15 cellular contexts compared by ENCODE assay signal in genomic region chr14:99177876-99178630, GRCh38.
DNase-seq lines count a peak whose midpoint lies in the region; ATAC-seq, FAIRE-seq and TF ChIP-seq lines count a peak whose summit lies in the region.
"Had no signal": no experiment of that assay in that cellular context is flagged by ENCODE, and none has a peak within 500 bp of the region (broad histone marks: within the 10 kb centered on the region; RNA-seq: fewer than 3 reads in every experiment).

No MANE protein-coding gene starts in this region.

- no CpG with 5 or more reads among the region's 16 CpGs for WGBS in H9 (ENCODE audit: extremely low coverage, insufficient read length, low lambda C conversion rate)
- 4% methylated on average over 16 of the region's 16 CpGs for WGBS in HepG2 (ENCODE audit: low lambda C conversion rate)

- H4K20me1 ChIP-seq in H9 (ENCODE audit: control insufficient read depth, insufficient read depth, insufficient read length) (peaks cover 2% of the 10 kb centered on the region), HepG2 (ENCODE audit: insufficient read depth, low read length) (no peaks in the 10 kb centered on the region)

- H2AFZ ChIP-seq in H9 (ENCODE audit: low read length) (no peak overlapping the region), HepG2 (ENCODE audit: low read length) (no peak overlapping the region)

- H3K27ac ChIP-seq in CD4-positive, alpha-beta memory T cell (ENCODE audit: low read depth, low read length) = peak overlapping the region; percentile 8
- no peak overlapping the region for H3K27ac ChIP-seq in H9 (ENCODE audit: insufficient read length, low read depth, low read length)
- no peak overlapping the region for H3K27ac ChIP-seq in HepG2 (ENCODE audit: extremely low read length, insufficient read depth, low read length)
- H3K27ac ChIP-seq: C4-2B, VCaP had no signal

- intact Hi-C loops in CD4-positive, alpha-beta memory T cell (cut with micrococcal nuclease) = no loop called here
- intact Hi-C loops in HepG2 (cut with micrococcal nuclease; ENCODE audit: unreplicated experiment) = no loop called here

- no peak overlapping the region for H3K56ac ChIP-seq in H9 (ENCODE audit: insufficient read length, low read depth, low read length)

- POLR2A ChIA-PET in CD4-positive, alpha-beta memory T cell (lab: Charles Lee; ENCODE audit: partially characterized antibody) = interaction anchor here (1.0 to 87.2 kb wide), 7 partner anchors 8 to 1200 kb away, joined by 3 to 6015 read pairs (median 6); partner anchors contain the start of gene BCL11B
- POLR2A ChIA-PET in naive thymus-derived CD8-positive, alpha-beta T cell (lab: Charles Lee) = interaction anchor here (0.7 to 76.3 kb wide), 12 partner anchors 8 to 1037 kb away, joined by 4 to 2798 read pairs (median 6); partner anchors contain the start of gene BCL11B
- POLR2A ChIA-PET in HepG2 (lab: Yijun Ruan, JAX) = no interaction called here

- no peaks in the 10 kb centered on the region for H3K27me3 Mint-ChIP-seq in CD4-positive, alpha-beta memory T cell
- no peaks in the 10 kb centered on the region for H3K27me3 Mint-ChIP-seq in H9 (ENCODE audit: low read depth)
- no peaks in the 10 kb centered on the region for H3K27me3 Mint-ChIP-seq in naive thymus-derived CD8-positive, alpha-beta T cell

- no TSS peak for BruUV-seq in HepG2 (replicated peaks; lab: Mats Ljungman, UMichigan)

- H3K18ac ChIP-seq in H9 (ENCODE audit: insufficient read length, low read depth, low read length) = no peak overlapping the region

- H3K9ac ChIP-seq in H9 (ENCODE audit: extremely low read depth, insufficient read length, low read length) = no peak overlapping the region
- no peak overlapping the region for H3K9ac ChIP-seq in HepG2 (ENCODE audit: insufficient read depth, low read depth, low read length)
- H3K9ac ChIP-seq: SK-N-SH had no signal

- H2AK5ac ChIP-seq in H9 (ENCODE audit: insufficient read length, low read length) = no peak overlapping the region

- TF ChIP-seq EP300 in HepG2 (IDR thresholded peaks at IDR 0.05; ENCODE audit: low read depth in 2 of 2, low read length in 2 of 2) (no peak), HepG2 (CRISPR knock-in tag; IDR thresholded peaks at IDR 0.05; ENCODE audit: borderline replicate concordance) (no peak)

- H4K8ac ChIP-seq in H9 (replicated peaks; ENCODE audit: insufficient read length, low read depth, low read length) = no peak overlapping the region

- no peaks in the 10 kb centered on the region for H3K23me2 ChIP-seq in H9 (ENCODE audit: insufficient read length, low read depth, low read length, poor library complexity, severe bottlenecking)

- TF ChIP-seq RAD21 in HepG2 (CRISPR knock-in tag; IDR thresholded peaks at IDR 0.05) = no peak

- H3K79me2 ChIP-seq in H9 (ENCODE audit: insufficient read depth, low read length) (no peaks in the 10 kb centered on the region), HepG2 (ENCODE audit: insufficient read depth, low read length) (no peaks in the 10 kb centered on the region)

- no peak overlapping the region for H3K23ac ChIP-seq in H9 (ENCODE audit: insufficient read length, low read depth, low read length)

- H3K4me2 ChIP-seq in H9 (ENCODE audit: insufficient read depth, insufficient read length, low read length) (no peak overlapping the region), HepG2 (ENCODE audit: low read depth, low read length) (no peak overlapping the region)
- H3K4me2 ChIP-seq: SK-N-SH had no signal

- FAIRE-seq in bronchial epithelial cell (lab: Jason Lieb, UNC) (no peak), HepG2 (lab: Jason Lieb, UNC) (no peak)
- FAIRE-seq: K562 had no signal

- peaks cover 37 to 63% (median 47%) of the 10 kb centered on the region in 4 donors for H3K4me1 Mint-ChIP-seq in CD4-positive, alpha-beta memory T cell
- peaks cover 10 to 17% of the 10 kb centered on the region in 2 experiments for H3K4me1 Mint-ChIP-seq in H9
- H3K4me1 Mint-ChIP-seq in naive thymus-derived CD8-positive, alpha-beta T cell = peaks cover 35 to 64% (median 58%) of the 10 kb centered on the region in 4 donors

- H3K9me3 Mint-ChIP-seq in CD4-positive, alpha-beta memory T cell = peaks cover 0 to 9% (median 1%) of the 10 kb centered on the region in 8 donors
- no peaks in the 10 kb centered on the region for H3K9me3 Mint-ChIP-seq in H9
- peaks cover 0 to 5% (median 0%) of the 10 kb centered on the region in 9 donors for H3K9me3 Mint-ChIP-seq in naive thymus-derived CD8-positive, alpha-beta T cell

- in situ Hi-C loops in HepG2 (cut with HindIII; ENCODE audit: extremely low pct_ligation_motif_present, low pct_unique_long_range_greater_than_20kb) = no loop called here

- no peak for ATAC-seq in naive thymus-derived CD8-positive, alpha-beta T cell
- no peak for ATAC-seq in HepG2
- ATAC-seq: K562 had no signal

- CTCF ChIA-PET in CD4-positive, alpha-beta memory T cell (lab: Charles Lee; ENCODE audit: partially characterized antibody) = interaction anchor here (0.8 to 1.9 kb wide), 5 partner anchors 10 to 1040 kb away, joined by 3 to 11 read pairs (median 4); no protein-coding TSS in a partner anchor
- CTCF ChIA-PET in HepG2 (lab: Yijun Ruan, JAX; ENCODE audit: low intra/inter-chr PET ratio, low total read pairs) = no interaction called here

- no peak overlapping the region for H2BK15ac ChIP-seq in H9 (ENCODE audit: low read depth, low read length)

- H3K4me3 ChIP-seq in CD4-positive, alpha-beta memory T cell (ENCODE audit: low read length in 2 of 2) = no peak overlapping the region
- H3K4me3 ChIP-seq in bronchial epithelial cell (ENCODE audit: low read depth, low read length) (no peak overlapping the region), HepG2 (replicated peaks in 1 of 3; ENCODE audit: insufficient read depth in 1 of 3, low read depth in 2 of 3, low read length in 3 of 3) (no peak overlapping the region)
- H3K4me3 ChIP-seq: K562 had no signal

- no peak overlapping the region for H2BK20ac ChIP-seq in H9 (ENCODE audit: low read depth, low read length, poor library complexity, severe bottlenecking)

- H3K79me1 ChIP-seq in H9 (ENCODE audit: insufficient read depth, low read depth, low read length, poor library complexity, severe bottlenecking) = no peaks in the 10 kb centered on the region

- H3K36me3 Mint-ChIP-seq in CD4-positive, alpha-beta memory T cell = peaks cover 63 to 77% of the 10 kb centered on the region in 2 donors
- peaks cover 0 to 8% (median 4%) of the 10 kb centered on the region in 3 experiments; a peak in 3 of 7 replicates for H3K36me3 Mint-ChIP-seq in H9 (ENCODE audit: insufficient read depth in 1 of 3, low read depth in 3 of 3)
- H3K36me3 Mint-ChIP-seq in naive thymus-derived CD8-positive, alpha-beta T cell = peaks cover 0 to 80% (median 23%) of the 10 kb centered on the region in 3 donors

- H2BK12ac ChIP-seq in H9 (ENCODE audit: insufficient read length, low read depth, low read length) = no peak overlapping the region

- H3K27me3 ChIP-seq in CD4-positive, alpha-beta memory T cell (ENCODE audit: insufficient read depth, low read length) = no peaks in the 10 kb centered on the region
- H3K27me3 ChIP-seq in H9 (ENCODE audit: insufficient read depth, low read length) (no peaks in the 10 kb centered on the region), bronchial epithelial cell (ENCODE audit: control insufficient read depth, insufficient read depth, low read length) (no peaks in the 10 kb centered on the region), HepG2 (ENCODE audit: control insufficient read depth in 1 of 2, insufficient read depth in 2 of 2, low read length in 2 of 2) (peaks cover 0 to 20% of the 10 kb centered on the region in 2 experiments; a peak in 2 of 5 replicates)

- no peak overlapping the region for H2BK5ac ChIP-seq in H9 (ENCODE audit: insufficient read length, low read length)

- H3K36me3 ChIP-seq in CD4-positive, alpha-beta memory T cell (ENCODE audit: insufficient read depth, low read length) = peaks cover 71% of the 10 kb centered on the region
- H3K36me3 ChIP-seq in bronchial epithelial cell (ENCODE audit: control insufficient read depth, insufficient read depth, low read length) = peaks cover 3% of the 10 kb centered on the region
- H3K36me3 ChIP-seq in HepG2 (replicated peaks in 1 of 2; ENCODE audit: control insufficient read depth in 1 of 2, insufficient read depth in 2 of 2, low read length in 2 of 2) = no peaks in the 10 kb centered on the region

- H4K5ac ChIP-seq in H9 (ENCODE audit: insufficient read length, low read depth, low read length) = no peak overlapping the region

- no peak overlapping the region; the same call in 1 of the 2 replicates for H3K14ac ChIP-seq in H9 (ENCODE audit: insufficient read depth, low read length)

- H3K27ac Mint-ChIP-seq in CD4-positive, alpha-beta memory T cell = peak overlapping the region; percentile 88 to 96 (median 93)
- peak overlapping the region in 2 of 3 experiments; percentile 25 to 57; a peak in 3 of 7 replicates for H3K27ac Mint-ChIP-seq in H9
- H3K27ac Mint-ChIP-seq in naive thymus-derived CD8-positive, alpha-beta T cell = peak overlapping the region; percentile 90 to 98 (median 94)

- H3T11ph ChIP-seq in H9 (ENCODE audit: low read length) = no peak overlapping the region

- TF ChIP-seq CTCF in H9 (conservative IDR thresholded peaks at IDR 0.05) (no peak), bronchial epithelial cell (IDR thresholded peaks at IDR 0.05; ENCODE audit: insufficient read depth, low read length, severe bottlenecking) (no peak), HepG2 (CRISPR knock-in tag; IDR thresholded peaks at IDR 0.05) (no peak)

- H3K9me3 ChIP-seq in CD4-positive, alpha-beta memory T cell (ENCODE audit: control insufficient read depth in 1 of 2, low read length in 2 of 2) = no peaks in the 10 kb centered on the region
- H3K9me3 ChIP-seq in H9 (ENCODE audit: control insufficient read depth, low read depth, low read length) (no peaks in the 10 kb centered on the region), HepG2 (ENCODE audit: low read length) (no peaks in the 10 kb centered on the region)
- H3K9me3 ChIP-seq: SK-N-SH had no signal

- no peak for DNase-seq in CD4-positive, alpha-beta memory T cell
- DNase-seq in H9 (peak; percentile 20), bronchial epithelial cell (ENCODE audit: low read depth) (peak; percentile 16), HepG2 (ENCODE audit: low spot score) (no peak), GM03348 (ENCODE audit: low spot score) (no peak), SKM-1 (lab: John Stamatoyannopoulos, UW; ENCODE audit: unreplicated experiment) (no peak)
- peak in 4 of 10 donors; percentile 0 to 37 (median 10) for DNase-seq in naive thymus-derived CD8-positive, alpha-beta T cell
- DNase-seq: central memory CD4-positive, alpha-beta T cell; glutamatergic neuron; NCI-H345; OCI-M1; SK-N-SH had no signal

- no peak overlapping the region for H3K4ac ChIP-seq in H9 (ENCODE audit: low read depth, low read length)

- no peak for TF ChIP-seq POLR2A in HepG2 (IDR thresholded peaks at IDR 0.05; ENCODE audit: insufficient read depth in 1 of 2, low read depth in 2 of 2, low read length in 2 of 2)

- peak overlapping the region in 5 of 8 donors; percentile 55 to 76 (median 66) for H3K4me3 Mint-ChIP-seq in CD4-positive, alpha-beta memory T cell
- H3K4me3 Mint-ChIP-seq in H9 = no peak overlapping the region
- peak overlapping the region in 9 of 10 donors; percentile 58 to 88 (median 70) for H3K4me3 Mint-ChIP-seq in naive thymus-derived CD8-positive, alpha-beta T cell

- H2BK120ac ChIP-seq in H9 (ENCODE audit: low read depth, low read length, poor library complexity, severe bottlenecking) = no peak overlapping the region

- peaks cover 54% of the 10 kb centered on the region for H3K4me1 ChIP-seq in CD4-positive, alpha-beta memory T cell (ENCODE audit: insufficient read depth, low read length)
- H3K4me1 ChIP-seq in H9 (ENCODE audit: insufficient read depth, low read length) (no peaks in the 10 kb centered on the region), HepG2 (ENCODE audit: insufficient read depth, low read length) (no peaks in the 10 kb centered on the region)

- no peak overlapping the region for H4K91ac ChIP-seq in H9 (ENCODE audit: insufficient read length, low read depth, low read length)

Comparison
In these comparisons a context has a peak if more than half of its experiments do, and no peak if none do; other contexts are left out.
1. DNase-seq: peak in H9 (single experiment) and bronchial epithelial cell (single experiment); none in CD4-positive, alpha-beta memory T cell (0 of 5), HepG2 (single experiment), GM03348 (single experiment) and SKM-1 (single experiment).
2. H3K27ac Mint-ChIP-seq: peak in every context shown above with its lines; median percentile 94 in naive thymus-derived CD8-positive, alpha-beta T cell; 93 in CD4-positive, alpha-beta memory T cell; 41 in H9.
3. H3K4me3 Mint-ChIP-seq: peak in CD4-positive, alpha-beta memory T cell (5 of 8) and naive thymus-derived CD8-positive, alpha-beta T cell (9 of 10); none in H9 (0 of 2).